Comparison of ENCODE assay signal across 1 cellular context in genomic region chr6:163940705-163941470, GRCh38.
TF ChIP-seq lines count a peak whose summit lies in the region.

No MANE protein-coding gene starts in this region.

TF ChIP-seq in WTC11, 78 proteins besides CTCF, POLR2A, EP300 and RAD21 (continued from another document):
- TF ChIP-seq, protein P1, sequence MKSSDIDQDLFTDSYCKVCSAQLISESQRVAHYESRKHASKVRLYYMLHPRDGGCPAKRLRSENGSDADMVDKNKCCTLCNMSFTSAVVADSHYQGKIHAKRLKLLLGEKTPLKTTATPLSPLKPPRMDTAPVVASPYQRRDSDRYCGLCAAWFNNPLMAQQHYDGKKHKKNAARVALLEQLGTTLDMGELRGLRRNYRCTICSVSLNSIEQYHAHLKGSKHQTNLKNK (CRISPR knock-in tag; IDR thresholded peaks at IDR 0.05): no peak
- TF ChIP-seq ATF3 (CRISPR knock-in tag; conservative IDR thresholded peaks at IDR 0.05) (no peak), SOX15 (CRISPR knock-in tag; IDR thresholded peaks at IDR 0.05) (no peak), RORB (CRISPR knock-in tag; IDR thresholded peaks at IDR 0.05) (no peak), HMGA2 (CRISPR knock-in tag; IDR thresholded peaks at IDR 0.05) (0 out of 2 replicates have a peak, but pooled peaks have one; percentile 19), ATF2 (CRISPR knock-in tag; IDR thresholded peaks at IDR 0.05; ENCODE audit: borderline replicate concordance, low read depth) (no peak), ERG (CRISPR knock-in tag; IDR thresholded peaks at IDR 0.05) (peak; percentile 84; the same call in 1 of the 2 replicates), MLX (CRISPR knock-in tag; IDR thresholded peaks at IDR 0.05) (no peak), ZBTB43 (CRISPR knock-in tag; IDR thresholded peaks at IDR 0.05) (no peak), ZNF671 (CRISPR knock-in tag; IDR thresholded peaks at IDR 0.05) (peak; percentile 86), MXD4 (CRISPR knock-in tag; IDR thresholded peaks at IDR 0.05; ENCODE audit: borderline replicate concordance) (peak; percentile 90; the same call in 1 of the 2 replicates), ZNF281 (CRISPR knock-in tag; IDR thresholded peaks at IDR 0.05) (no peak), NR2C2 (CRISPR knock-in tag; IDR thresholded peaks at IDR 0.05) (no peak), RELA (CRISPR knock-in tag; IDR thresholded peaks at IDR 0.05; ENCODE audit: borderline replicate concordance) (no peak)
- TF ChIP-seq, protein P2, sequence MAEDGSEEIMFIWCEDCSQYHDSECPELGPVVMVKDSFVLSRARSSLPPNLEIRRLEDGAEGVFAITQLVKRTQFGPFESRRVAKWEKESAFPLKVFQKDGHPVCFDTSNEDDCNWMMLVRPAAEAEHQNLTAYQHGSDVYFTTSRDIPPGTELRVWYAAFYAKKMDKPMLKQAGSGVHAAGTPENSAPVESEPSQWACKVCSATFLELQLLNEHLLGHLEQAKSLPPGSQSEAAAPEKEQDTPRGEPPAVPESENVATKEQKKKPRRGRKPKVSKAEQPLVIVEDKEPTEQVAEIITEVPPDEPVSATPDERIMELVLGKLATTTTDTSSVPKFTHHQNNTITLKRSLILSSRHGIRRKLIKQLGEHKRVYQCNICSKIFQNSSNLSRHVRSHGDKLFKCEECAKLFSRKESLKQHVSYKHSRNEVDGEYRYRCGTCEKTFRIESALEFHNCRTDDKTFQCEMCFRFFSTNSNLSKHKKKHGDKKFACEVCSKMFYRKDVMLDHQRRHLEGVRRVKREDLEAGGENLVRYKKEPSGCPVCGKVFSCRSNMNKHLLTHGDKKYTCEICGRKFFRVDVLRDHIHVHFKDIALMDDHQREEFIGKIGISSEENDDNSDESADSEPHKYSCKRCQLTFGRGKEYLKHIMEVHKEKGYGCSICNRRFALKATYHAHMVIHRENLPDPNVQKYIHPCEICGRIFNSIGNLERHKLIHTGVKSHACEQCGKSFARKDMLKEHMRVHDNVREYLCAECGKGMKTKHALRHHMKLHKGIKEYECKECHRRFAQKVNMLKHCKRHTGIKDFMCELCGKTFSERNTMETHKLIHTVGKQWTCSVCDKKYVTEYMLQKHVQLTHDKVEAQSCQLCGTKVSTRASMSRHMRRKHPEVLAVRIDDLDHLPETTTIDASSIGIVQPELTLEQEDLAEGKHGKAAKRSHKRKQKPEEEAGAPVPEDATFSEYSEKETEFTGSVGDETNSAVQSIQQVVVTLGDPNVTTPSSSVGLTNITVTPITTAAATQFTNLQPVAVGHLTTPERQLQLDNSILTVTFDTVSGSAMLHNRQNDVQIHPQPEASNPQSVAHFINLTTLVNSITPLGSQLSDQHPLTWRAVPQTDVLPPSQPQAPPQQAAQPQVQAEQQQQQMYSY (CRISPR knock-in tag; IDR thresholded peaks at IDR 0.05): no peak
- TF ChIP-seq, protein P3, sequence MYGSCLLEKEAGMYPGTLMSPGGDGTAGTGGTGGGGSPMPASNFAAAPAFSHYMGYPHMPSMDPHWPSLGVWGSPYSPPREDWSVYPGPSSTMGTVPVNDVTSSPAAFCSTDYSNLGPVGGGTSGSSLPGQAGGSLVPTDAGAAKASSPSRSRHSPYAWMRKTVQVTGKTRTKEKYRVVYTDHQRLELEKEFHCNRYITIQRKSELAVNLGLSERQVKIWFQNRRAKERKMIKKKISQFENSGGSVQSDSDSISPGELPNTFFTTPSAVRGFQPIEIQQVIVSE (CRISPR knock-in tag; IDR thresholded peaks at IDR 0.05; ENCODE audit: borderline replicate concordance): no peak
